Comparison of ENCODE assay signal across 23 cellular contexts in the genomic region with DNA sequence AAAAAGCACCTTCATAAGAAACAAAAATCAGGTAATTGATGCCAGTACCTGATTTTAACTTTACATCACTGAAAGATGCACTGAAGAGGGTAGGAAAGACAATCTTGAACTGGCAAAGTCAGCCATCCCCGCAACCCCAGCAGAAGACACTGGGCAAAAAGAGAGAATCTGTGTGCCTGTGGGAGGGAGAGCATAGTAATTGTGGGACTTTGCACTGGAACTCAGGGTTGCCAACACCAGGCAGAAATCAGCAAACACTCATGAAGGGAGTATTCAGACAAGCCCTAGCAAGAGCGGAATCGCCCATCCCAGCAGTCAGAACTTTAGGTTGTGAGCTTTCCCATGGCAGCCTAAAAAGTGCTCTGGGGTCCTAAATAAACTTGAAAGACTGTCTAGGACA.
DNase-seq lines count a peak whose midpoint lies in the region; ATAC-seq and TF ChIP-seq lines count a peak whose summit lies in the region.
"Had no signal": no experiment of that assay in that cellular context is flagged by ENCODE, and none has a peak within 500 bp of the region (broad histone marks: within the 10 kb centered on the region; RNA-seq: fewer than 3 reads in every experiment).

No MANE protein-coding gene starts in this region.

- no peak for DNase-seq in WTC11 (ENCODE audit: low spot score)
- DNase-seq in foreskin keratinocyte = peak; percentile 6 to 47
- DNase-seq in GM03348 (ENCODE audit: low spot score) = no peak
- DNase-seq in mesothelial cell of epicardium (ENCODE audit: low spot score in 2 of 2, unreplicated experiment in 2 of 2) = no peak
- DNase-seq: 8988T; ACHN; AML-193; BE2C; CD4-positive, alpha-beta T cell; CD8-positive, alpha-beta memory T cell; DMS 273 treated with DMSO at 0.1 percent for 48 hours; DMS79; EL; GDM1; GOT3; HFFc6 had no signal

- no peaks in the 10 kb centered on the region for H3K36me3 ChIP-seq in liver (ENCODE audit: control insufficient read depth in 4 of 4, insufficient read depth in 3 of 4, low read depth in 1 of 4, low read length in 3 of 4)
- H3K36me3 ChIP-seq: BE2C; BLaER1 treated with 17β-estradiol and CSF1 and Interleukin-3, amounts not matched to agents 10 nM and 100 nM; HAP-1 had no signal

- H3K27me3 Mint-ChIP-seq in WTC11 (ENCODE audit: low read depth) (no peaks in the 10 kb centered on the region), mesothelial cell of epicardium (ENCODE audit: low read depth) (no peaks in the 10 kb centered on the region)
- H3K27me3 Mint-ChIP-seq: CD4-positive, alpha-beta T cell; CD8-positive, alpha-beta memory T cell had no signal

- H3K4me3 ChIP-seq in liver (ENCODE audit: low read depth in 1 of 3, low read length in 3 of 3) = peak overlapping the region in 1 of 3 donors; percentile 26
- H3K4me3 ChIP-seq: A549; BLaER1 treated with 17β-estradiol and CSF1 and Interleukin-3, amounts not matched to agents 10 nM and 100 nM; HAP-1 had no signal

- CTCF ChIA-PET in WTC11 (lab: Charles Lee) = no interaction called here

- H3K4me3 Mint-ChIP-seq in WTC11 (no peak overlapping the region), mesothelial cell of epicardium (no peak overlapping the region)
- H3K4me3 Mint-ChIP-seq: CD14-positive monocyte; CD4-positive, alpha-beta T cell; CD8-positive, alpha-beta memory T cell; HFFc6 had no signal

- H3K27me3 ChIP-seq in foreskin keratinocyte (no peaks in the 10 kb centered on the region), liver (ENCODE audit: control insufficient read depth in 4 of 4, insufficient read depth in 4 of 4, low read length in 3 of 4) (no peaks in the 10 kb centered on the region)
- H3K27me3 ChIP-seq: BE2C; BLaER1 treated with 17β-estradiol and CSF1 and Interleukin-3, amounts not matched to agents 10 nM and 100 nM had no signal

- no peak overlapping the region for H3K9ac ChIP-seq in liver (ENCODE audit: low read depth in 1 of 2, low read length in 2 of 2)
- H3K9ac ChIP-seq: BLaER1 treated with 17β-estradiol and CSF1 and Interleukin-3, amounts not matched to agents 10 nM and 100 nM had no signal

- H3K9me3 ChIP-seq in liver (ENCODE audit: control insufficient read depth in 4 of 4, low read length in 3 of 4) = no peaks in the 10 kb centered on the region
- H3K9me3 ChIP-seq: A549; BE2C; BLaER1 treated with 17β-estradiol and CSF1 and Interleukin-3, amounts not matched to agents 10 nM and 100 nM; HAP-1 had no signal

- no peaks in the 10 kb centered on the region for H3K4me1 ChIP-seq in foreskin keratinocyte
- peaks cover 3 to 19% (median 12%) of the 10 kb centered on the region in 4 donors for H3K4me1 ChIP-seq in liver (ENCODE audit: control insufficient read depth in 4 of 4, insufficient read depth in 4 of 4, low read length in 3 of 4)
- H3K4me1 ChIP-seq: A549, BE2C, HAP-1 had no signal

- H3K27ac Mint-ChIP-seq in WTC11 = peak overlapping the region; percentile 47; the same call in 1 of the 2 replicates
- H3K27ac Mint-ChIP-seq in mesothelial cell of epicardium = no peak overlapping the region
- H3K27ac Mint-ChIP-seq: CD14-positive monocyte; CD4-positive, alpha-beta T cell; CD8-positive, alpha-beta memory T cell; HFFc6 had no signal

- H3K27ac ChIP-seq in foreskin keratinocyte (no peak overlapping the region), liver (ENCODE audit: low read depth in 1 of 2, low read length in 2 of 2) (no peak overlapping the region)
- H3K27ac ChIP-seq: A549; BLaER1 treated with 17β-estradiol and CSF1 and Interleukin-3, amounts not matched to agents 10 nM and 100 nM had no signal

- ATAC-seq in WTC11 (no peak), foreskin keratinocyte (no peak), GM21390 (IDR thresholded peaks at IDR 0.05; ENCODE audit: unreplicated experiment) (no peak), HG03095 (IDR thresholded peaks at IDR 0.05; ENCODE audit: unreplicated experiment) (no peak)
- ATAC-seq: A549 had no signal

- H3K36me3 Mint-ChIP-seq in WTC11 (peaks cover 12% of the 10 kb centered on the region), mesothelial cell of epicardium (no peaks in the 10 kb centered on the region)
- H3K36me3 Mint-ChIP-seq: CD14-positive monocyte had no signal

- H3K9me3 Mint-ChIP-seq in WTC11 (peaks cover 19% of the 10 kb centered on the region), mesothelial cell of epicardium (peaks cover 9% of the 10 kb centered on the region)
- H3K9me3 Mint-ChIP-seq: HFFc6 had no signal

- H3K4me1 Mint-ChIP-seq in WTC11 (peaks cover 43% of the 10 kb centered on the region), mesothelial cell of epicardium (no peaks in the 10 kb centered on the region)
- H3K4me1 Mint-ChIP-seq: CD14-positive monocyte; CD8-positive, alpha-beta memory T cell had no signal

- TF ChIP-seq CTCF in WTC11 (IDR thresholded peaks at IDR 0.05) (no peak), foreskin keratinocyte (conservative IDR thresholded peaks at IDR 0.05) (no peak), liver (IDR thresholded peaks at IDR 0.05; ENCODE audit: low read depth, low read length, missing input control) (no peak), mesothelial cell of epicardium (IDR thresholded peaks at IDR 0.05; ENCODE audit: unreplicated experiment) (no peak)

- WGBS in liver = 42% methylated on average over 3 of the region's 3 CpGs

- TF ChIP-seq RAD21 in liver (IDR thresholded peaks at IDR 0.05) = peak; percentile 23 to 38

- POLR2A ChIA-PET in WTC11 (lab: Charles Lee) = no interaction called here

TF ChIP-seq in WTC11, 78 proteins besides CTCF, POLR2A, EP300 and RAD21 (continues in another document):
- TF ChIP-seq USF1 (CRISPR knock-in tag; IDR thresholded peaks at IDR 0.05) = no peak
- no peak for TF ChIP-seq EMX1 (CRISPR knock-in tag; IDR thresholded peaks at IDR 0.05)
- no peak for TF ChIP-seq MYBL2 (CRISPR knock-in tag; IDR thresholded peaks at IDR 0.05)
- no peak for TF ChIP-seq SOX15 (CRISPR knock-in tag; IDR thresholded peaks at IDR 0.05)
- TF ChIP-seq, protein P1, sequence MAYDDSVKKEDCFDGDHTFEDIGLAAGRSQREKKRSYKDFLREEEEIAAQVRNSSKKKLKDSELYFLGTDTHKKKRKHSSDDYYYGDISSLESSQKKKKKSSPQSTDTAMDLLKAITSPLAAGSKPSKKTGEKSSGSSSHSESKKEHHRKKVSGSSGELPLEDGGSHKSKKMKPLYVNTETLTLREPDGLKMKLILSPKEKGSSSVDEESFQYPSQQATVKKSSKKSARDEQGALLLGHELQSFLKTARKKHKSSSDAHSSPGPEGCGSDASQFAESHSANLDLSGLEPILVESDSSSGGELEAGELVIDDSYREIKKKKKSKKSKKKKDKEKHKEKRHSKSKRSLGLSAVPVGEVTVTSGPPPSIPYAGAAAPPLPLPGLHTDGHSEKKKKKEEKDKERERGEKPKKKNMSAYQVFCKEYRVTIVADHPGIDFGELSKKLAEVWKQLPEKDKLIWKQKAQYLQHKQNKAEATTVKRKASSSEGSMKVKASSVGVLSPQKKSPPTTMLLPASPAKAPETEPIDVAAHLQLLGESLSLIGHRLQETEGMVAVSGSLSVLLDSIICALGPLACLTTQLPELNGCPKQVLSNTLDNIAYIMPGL (CRISPR knock-in tag; IDR thresholded peaks at IDR 0.05) = no peak
- TF ChIP-seq NFATC4 (CRISPR knock-in tag; IDR thresholded peaks at IDR 0.05) = no peak
- no peak for TF ChIP-seq ZMAT4 (CRISPR knock-in tag; IDR thresholded peaks at IDR 0.05)
- no peak for TF ChIP-seq PRRX2 (CRISPR knock-in tag; IDR thresholded peaks at IDR 0.05)

TF ChIP-seq in liver, 16 proteins besides CTCF, POLR2A, EP300 and RAD21:
- no peak for TF ChIP-seq ATF3 (IDR thresholded peaks at IDR 0.05)
- TF ChIP-seq HNF4A (conservative IDR thresholded peaks at IDR 0.05) = peak; percentile 67 to 88
- TF ChIP-seq HNF4G (IDR thresholded peaks at IDR 0.05) = peak; percentile 26
- TF ChIP-seq SP1 (IDR thresholded peaks at IDR 0.05) = no peak
- no peak for TF ChIP-seq JUND (IDR thresholded peaks at IDR 0.05)
- no peak for TF ChIP-seq EGR1 (IDR thresholded peaks at IDR 0.05; ENCODE audit: low read depth in 2 of 2)
- no peak for TF ChIP-seq REST (IDR thresholded peaks at IDR 0.05)

Comparison
In these comparisons a context has a peak if more than half of its experiments do, and no peak if none do; other contexts are left out.
1. DNase-seq: peak in foreskin keratinocyte (2 of 2); none in WTC11 (single experiment), GM03348 (single experiment) and mesothelial cell of epicardium (0 of 2).